3 cellular contexts compared by ENCODE assay signal in the genomic region with DNA sequence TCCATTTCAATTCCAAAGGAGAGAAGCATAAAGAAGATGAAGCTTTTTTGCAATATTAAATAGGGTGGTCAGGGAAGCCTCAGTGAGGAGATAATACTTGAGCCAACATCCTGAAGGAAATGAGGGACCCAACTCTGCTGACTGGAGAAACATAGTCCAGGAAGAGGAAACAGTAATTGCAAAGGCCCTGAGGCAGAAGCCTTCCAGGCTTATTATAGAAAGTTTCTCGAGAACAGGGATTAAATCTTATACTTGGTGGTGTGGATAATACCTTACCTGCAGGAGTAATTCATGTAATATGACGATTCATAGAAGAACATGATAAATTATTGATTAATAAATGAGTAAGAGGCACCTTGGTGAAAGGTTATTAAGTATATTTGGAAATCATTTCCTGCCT.
TF ChIP-seq lines count a peak whose summit lies in the region.

No MANE protein-coding gene starts in this region.

TF ChIP-seq in IMR-90, 13 proteins besides CTCF, POLR2A, EP300 and RAD21 (continued from another document):
- TF ChIP-seq RCOR1 (IDR thresholded peaks at IDR 0.05; ENCODE audit: insufficient replicate concordance, low read length) (no peak), MAZ (IDR thresholded peaks at IDR 0.05; ENCODE audit: borderline replicate concordance, low read depth, low read length) (no peak), FOS (IDR thresholded peaks at IDR 0.05; ENCODE audit: low read depth, low read length) (no peak), CEBPB (IDR thresholded peaks at IDR 0.05; ENCODE audit: low read depth, low read length) (no peak), MAFK (IDR thresholded peaks at IDR 0.05; ENCODE audit: low read depth, low read length) (no peak), RFX5 (IDR thresholded peaks at IDR 0.05; ENCODE audit: low read depth, low read length) (no peak)
- TF ChIP-seq, protein P1, sequence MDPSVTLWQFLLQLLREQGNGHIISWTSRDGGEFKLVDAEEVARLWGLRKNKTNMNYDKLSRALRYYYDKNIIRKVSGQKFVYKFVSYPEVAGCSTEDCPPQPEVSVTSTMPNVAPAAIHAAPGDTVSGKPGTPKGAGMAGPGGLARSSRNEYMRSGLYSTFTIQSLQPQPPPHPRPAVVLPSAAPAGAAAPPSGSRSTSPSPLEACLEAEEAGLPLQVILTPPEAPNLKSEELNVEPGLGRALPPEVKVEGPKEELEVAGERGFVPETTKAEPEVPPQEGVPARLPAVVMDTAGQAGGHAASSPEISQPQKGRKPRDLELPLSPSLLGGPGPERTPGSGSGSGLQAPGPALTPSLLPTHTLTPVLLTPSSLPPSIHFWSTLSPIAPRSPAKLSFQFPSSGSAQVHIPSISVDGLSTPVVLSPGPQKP (IDR thresholded peaks at IDR 0.05; ENCODE audit: borderline replicate concordance, low read depth, low read length) = no peak

TF ChIP-seq in neural cell, 6 proteins besides CTCF, POLR2A, EP300 and RAD21 (continued from another document):
- TF ChIP-seq SMC3 (conservative IDR thresholded peaks at IDR 0.05; ENCODE audit: poor library complexity) = no peak
- TF ChIP-seq POLR2AphosphoS5 (IDR thresholded peaks at IDR 0.05) = no peak
- TF ChIP-seq, protein P2, sequence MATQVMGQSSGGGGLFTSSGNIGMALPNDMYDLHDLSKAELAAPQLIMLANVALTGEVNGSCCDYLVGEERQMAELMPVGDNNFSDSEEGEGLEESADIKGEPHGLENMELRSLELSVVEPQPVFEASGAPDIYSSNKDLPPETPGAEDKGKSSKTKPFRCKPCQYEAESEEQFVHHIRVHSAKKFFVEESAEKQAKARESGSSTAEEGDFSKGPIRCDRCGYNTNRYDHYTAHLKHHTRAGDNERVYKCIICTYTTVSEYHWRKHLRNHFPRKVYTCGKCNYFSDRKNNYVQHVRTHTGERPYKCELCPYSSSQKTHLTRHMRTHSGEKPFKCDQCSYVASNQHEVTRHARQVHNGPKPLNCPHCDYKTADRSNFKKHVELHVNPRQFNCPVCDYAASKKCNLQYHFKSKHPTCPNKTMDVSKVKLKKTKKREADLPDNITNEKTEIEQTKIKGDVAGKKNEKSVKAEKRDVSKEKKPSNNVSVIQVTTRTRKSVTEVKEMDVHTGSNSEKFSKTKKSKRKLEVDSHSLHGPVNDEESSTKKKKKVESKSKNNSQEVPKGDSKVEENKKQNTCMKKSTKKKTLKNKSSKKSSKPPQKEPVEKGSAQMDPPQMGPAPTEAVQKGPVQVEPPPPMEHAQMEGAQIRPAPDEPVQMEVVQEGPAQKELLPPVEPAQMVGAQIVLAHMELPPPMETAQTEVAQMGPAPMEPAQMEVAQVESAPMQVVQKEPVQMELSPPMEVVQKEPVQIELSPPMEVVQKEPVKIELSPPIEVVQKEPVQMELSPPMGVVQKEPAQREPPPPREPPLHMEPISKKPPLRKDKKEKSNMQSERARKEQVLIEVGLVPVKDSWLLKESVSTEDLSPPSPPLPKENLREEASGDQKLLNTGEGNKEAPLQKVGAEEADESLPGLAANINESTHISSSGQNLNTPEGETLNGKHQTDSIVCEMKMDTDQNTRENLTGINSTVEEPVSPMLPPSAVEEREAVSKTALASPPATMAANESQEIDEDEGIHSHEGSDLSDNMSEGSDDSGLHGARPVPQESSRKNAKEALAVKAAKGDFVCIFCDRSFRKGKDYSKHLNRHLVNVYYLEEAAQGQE (IDR thresholded peaks at IDR 0.05; ENCODE audit: borderline replicate concordance) = no peak
- TF ChIP-seq EZH2 (IDR thresholded peaks at IDR 0.05; ENCODE audit: borderline replicate concordance, insufficient read depth, low read length, poor library complexity, severe bottlenecking) = no peak
TF ChIP-seq in neural cell: peak in this region for 0.

TF ChIP-seq in GM12891, 5 proteins besides CTCF, POLR2A, EP300 and RAD21 (continued from another document):
- TF ChIP-seq TAF1 (IDR thresholded peaks at IDR 0.05; ENCODE audit: low read depth, low read length) (no peak), SPI1 (IDR thresholded peaks at IDR 0.05; ENCODE audit: low read depth, low read length) (no peak), POU2F2 (IDR thresholded peaks at IDR 0.05; ENCODE audit: low read depth, low read length) (no peak)
